In the genomic region with DNA sequence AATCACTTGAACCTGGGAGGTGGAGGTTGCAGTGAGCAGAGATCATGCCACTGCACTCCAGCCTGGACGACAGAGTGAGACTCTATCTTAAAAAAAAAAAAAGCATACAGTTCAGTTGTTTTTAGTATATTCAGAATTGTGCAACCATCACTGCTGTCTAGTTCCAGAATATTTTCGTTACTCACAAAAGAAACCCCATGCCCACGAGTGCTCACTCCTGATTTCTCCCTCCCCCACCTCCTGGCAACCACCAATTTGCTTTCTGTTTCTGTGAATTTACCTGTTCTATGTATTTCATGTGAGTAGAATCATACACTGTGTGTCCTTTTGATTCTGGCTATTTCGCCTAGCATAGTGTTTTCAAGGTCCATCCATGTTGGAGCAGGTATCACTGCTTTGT, we compare ENCODE assay signal across 9 cellular contexts. TPM values are rescaled to one million over a fixed set of nuclear protein-coding genes. Genes with fewer than 3 reads are reported as not detected.
A peak's percentile ranks its signal among the peaks of the same experiment; 100 is the strongest.
DNase-seq lines count a peak whose midpoint lies in the region; TF ChIP-seq lines count a peak whose summit lies in the region.
"Had no signal": no experiment of that assay in that cellular context is flagged by ENCODE, and none has a peak within 500 bp of the region (broad histone marks: within the 10 kb centered on the region; RNA-seq: fewer than 3 reads in every experiment).

No MANE protein-coding gene starts in this region.

- H2AFZ ChIP-seq in GM23248 (no peak overlapping the region), mesenchymal stem cell (ENCODE audit: low read depth, low read length) (no peak overlapping the region)

- H2BK15ac ChIP-seq in mesenchymal stem cell (ENCODE audit: low read depth, poor library complexity, severe bottlenecking), result no peak overlapping the region

- H3K4ac ChIP-seq in mesenchymal stem cell (ENCODE audit: low read depth in 1 of 2, low read length in 2 of 2), result no peak overlapping the region

- H3K27me3 ChIP-seq in GM23248 (replicated peaks; ENCODE audit: insufficient read depth) (no peaks in the 10 kb centered on the region), mesenchymal stem cell (ENCODE audit: control insufficient read depth in 1 of 2, insufficient read depth in 1 of 2, low read length in 2 of 2) (no peaks in the 10 kb centered on the region)

- no peak overlapping the region for H4K8ac ChIP-seq in mesenchymal stem cell (ENCODE audit: low read length)

- H3K9me3 ChIP-seq in GM23248 (ENCODE audit: low read depth) (no peaks in the 10 kb centered on the region), mesenchymal stem cell (ENCODE audit: control insufficient read depth, low read length) (no peaks in the 10 kb centered on the region)

- H3F3A ChIP-seq in GM23248 (ENCODE audit: insufficient read depth), result peaks cover 43% of the 10 kb centered on the region

- H2BK5ac ChIP-seq in mesenchymal stem cell (ENCODE audit: low read depth, low read length, poor library complexity, severe bottlenecking), result no peak overlapping the region

- H3K4me3 ChIP-seq in GM23248 (no peak overlapping the region), skin epidermis (no peak overlapping the region), mesenchymal stem cell (ENCODE audit: insufficient read depth in 1 of 2, low read depth in 1 of 2, low read length in 2 of 2) (peak overlapping the region in 1 of 2 experiments; percentile 1)

- 30 to 34% methylated on average over 4 of the region's 4 CpGs for WGBS in GM23248 (ENCODE audit: low coverage in 1 of 2, low lambda C conversion rate in 2 of 2, missing lambda C conversion rate in 2 of 2), 2 experiments
- 83% methylated on average over 3 of the region's 4 CpGs for WGBS in mesenchymal stem cell

- H2BK120ac ChIP-seq in mesenchymal stem cell (ENCODE audit: low read depth, low read length), result no peak overlapping the region

- intact Hi-C loops in posterior vena cava (cut with DNase I), result no loop called here

- H3K9me2 ChIP-seq in GM23248 (ENCODE audit: insufficient read depth), result no peaks in the 10 kb centered on the region

- H3K27ac ChIP-seq in GM23248, result peak overlapping the region; percentile 87; the same call in 1 of the 2 replicates
- peak overlapping the region in 13 of 21 experiments; percentile 13 to 90 (median 75) for H3K27ac ChIP-seq in skin epidermis
- H3K27ac ChIP-seq in mesenchymal stem cell (ENCODE audit: low read length, poor library complexity, severe bottlenecking), result no peak overlapping the region

- no peaks in the 10 kb centered on the region for H3K36me3 Mint-ChIP-seq in chondrocyte (ENCODE audit: low read depth)

- H3K4me1 Mint-ChIP-seq in chondrocyte (ENCODE audit: low read depth), result peaks cover 42% of the 10 kb centered on the region

- H3K23ac ChIP-seq in mesenchymal stem cell (ENCODE audit: low read length in 2 of 2), result no peak overlapping the region

- in situ Hi-C loops in GM23248 (cut with MboI), result loop anchor here (10.0 kb wide), 1 partner anchor 60 kb away; no protein-coding TSS in a partner anchor

- DNase-seq in GM23248 (peak; percentile 70), T-helper 2 cell (peak in 3 of 5 experiments; percentile 48 to 68 (median 55)), chondrocyte (ENCODE audit: low spot score) (peak; percentile 1), mesenchymal stem cell (no peak), NK-92 (lab: John Stamatoyannopoulos, UW; ENCODE audit: unreplicated experiment) (no peak), NCI-H446 (lab: John Stamatoyannopoulos, UW) (no peak), posterior vena cava (ENCODE audit: low spot score) (no peak)
- DNase-seq: RPMI8226 had no signal

- peaks cover 87% of the 10 kb centered on the region for H3K79me2 ChIP-seq in GM23248 (ENCODE audit: insufficient read depth)

- no peaks in the 10 kb centered on the region for H3K27me3 Mint-ChIP-seq in chondrocyte (ENCODE audit: low read depth)

- no peak overlapping the region for H3K4me3 Mint-ChIP-seq in chondrocyte (ENCODE audit: unreplicated experiment)

- no peak overlapping the region for H4K91ac ChIP-seq in mesenchymal stem cell (ENCODE audit: low read length)

- no peak overlapping the region for H3K18ac ChIP-seq in mesenchymal stem cell (ENCODE audit: low read depth in 1 of 2, low read length in 2 of 2)

- H2AK5ac ChIP-seq in mesenchymal stem cell (ENCODE audit: low read length, severe bottlenecking), result no peak overlapping the region

- no peaks in the 10 kb centered on the region for H3K9me3 Mint-ChIP-seq in chondrocyte (ENCODE audit: low read depth)

- TF ChIP-seq CTCF in chondrocyte (IDR thresholded peaks at IDR 0.05), result no peak

- no peaks in the 10 kb centered on the region for H3K36me3 ChIP-seq in GM23248 (ENCODE audit: low read depth)
- peaks cover 0 to 3% of the 10 kb centered on the region in 2 experiments for H3K36me3 ChIP-seq in mesenchymal stem cell (ENCODE audit: control insufficient read depth in 1 of 2, insufficient read depth in 2 of 2, low read depth in 1 of 2, low read length in 2 of 2)

- H4K20me1 ChIP-seq in GM23248 (ENCODE audit: insufficient read depth), result no peaks in the 10 kb centered on the region; the same call in 1 of the 2 replicates

- H3K9ac ChIP-seq in GM23248 (peak overlapping the region; percentile 52; the same call in 1 of the 2 replicates), mesenchymal stem cell (ENCODE audit: low read length) (no peak overlapping the region)

- no peaks in the 10 kb centered on the region for H3K79me1 ChIP-seq in mesenchymal stem cell (replicated peaks; ENCODE audit: low read length, poor library complexity, severe bottlenecking)

- no peak overlapping the region for H3K14ac ChIP-seq in mesenchymal stem cell (ENCODE audit: low read length in 2 of 2)

- peaks cover 40% of the 10 kb centered on the region for H3K4me1 ChIP-seq in GM23248 (ENCODE audit: insufficient read depth)
- H3K4me1 ChIP-seq in mesenchymal stem cell (ENCODE audit: control insufficient read depth, insufficient read depth, low read depth, low read length), result peaks cover 40% of the 10 kb centered on the region

- no peak overlapping the region for H3K27ac Mint-ChIP-seq in chondrocyte (ENCODE audit: unreplicated experiment)

- no peak overlapping the region for H2BK12ac ChIP-seq in mesenchymal stem cell (ENCODE audit: low read length in 2 of 2)

- H3K4me2 ChIP-seq in GM23248 (ENCODE audit: unreplicated experiment) (peak overlapping the region; percentile 36), mesenchymal stem cell (ENCODE audit: low read length, poor library complexity, severe bottlenecking) (no peak overlapping the region)

RNA-seq across cellular contexts. Expression of gene PTPRJ, which starts 24.8 kb away (rescaled TPM):
- 9.5 and 10.0 TPM in 2 replicates for total RNA-seq in GM23248 (2014; rRNA removed; shearing (Covaris generic))
- 4.1 and 4.5 TPM in 2 replicates for polyA plus RNA-seq in GM23248 (2016; fragmentation: Nextera tagmentation; extraction: Ambion mirVana)
- total RNA-seq in chondrocyte (5.9 to 18.1 TPM (median 16.4 TPM) in 3 replicates), posterior vena cava (10 to 100 TPM; 17.4 to 19.7 TPM)
- 17.1 TPM for polyA plus RNA-seq in mesenchymal stem cell (2013, experiment 1 of 2)
- 16.8 TPM for polyA plus RNA-seq in mesenchymal stem cell (2013, experiment 2 of 2)

Comparison
In these comparisons a context has a peak if more than half of its experiments do, and no peak if none do; other contexts are left out.
1. DNase-seq: peak in GM23248 (single experiment), T-helper 2 cell (3 of 5) and chondrocyte (single experiment); none in mesenchymal stem cell (single experiment), NK-92 (single experiment), NCI-H446 (0 of 2) and posterior vena cava (single experiment).